In the genomic region with DNA sequence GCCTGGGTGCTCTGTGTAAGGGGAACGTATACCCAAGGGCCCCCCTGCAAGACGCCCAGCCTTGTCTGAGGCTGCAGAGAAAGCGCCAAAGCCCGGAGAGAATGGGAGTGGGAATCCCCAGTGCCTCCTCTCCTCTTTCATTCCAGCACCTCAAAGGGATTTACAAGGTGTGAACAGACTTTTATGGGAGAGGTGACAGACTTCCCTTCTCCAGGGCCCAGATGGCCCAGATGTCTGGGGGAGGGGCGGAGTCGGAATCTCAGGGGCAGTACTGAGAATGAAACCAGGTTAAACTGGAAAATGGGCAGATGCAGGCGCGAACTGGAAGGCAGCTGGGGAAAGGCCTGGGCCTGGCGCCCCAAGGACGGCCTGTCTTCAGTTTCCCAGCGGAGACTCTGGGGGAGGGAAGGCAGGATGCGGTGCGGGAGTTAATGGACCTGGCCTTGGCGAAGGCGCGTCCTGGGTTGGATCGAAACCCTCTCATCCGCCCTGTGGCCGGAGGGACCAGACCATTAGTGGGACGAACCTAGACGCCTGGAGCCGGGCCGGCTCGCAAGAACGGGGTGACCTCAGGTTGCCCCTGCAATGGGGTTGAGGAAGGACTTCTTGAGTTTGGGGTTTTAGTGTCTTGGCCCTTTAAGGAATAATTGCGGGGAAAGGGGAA, we compare ENCODE assay signal across 8 cellular contexts. TPM values are rescaled to one million over a fixed set of nuclear protein-coding genes. Genes with fewer than 3 reads are reported as not detected.
DNase-seq lines count a peak whose midpoint lies in the region; ATAC-seq, FAIRE-seq and TF ChIP-seq lines count a peak whose summit lies in the region.

No MANE protein-coding gene starts in this region.

- peak; percentile 63 for DNase-seq in activated CD8-positive, alpha-beta memory T cell treated with anti-CD3 and anti-CD28 coated beads, Interleukin-2, amount 10 ng/mL, durations not matched to agents 7 days and 5 days
- no peak for DNase-seq in activated CD8-positive, alpha-beta memory T cell treated with anti-CD3 and anti-CD28 coated beads for 24 hours
- peak; percentile 47 for DNase-seq in activated CD4-positive, alpha-beta memory T cell treated with anti-CD3 and anti-CD28 coated beads for 36 hours
- DNase-seq in fibroblast of lung (ENCODE audit: low read depth in 2 of 2) (no peak), pancreas (peak in 5 of 6 donors; percentile 53 to 86 (median 67)), AG20443 (ENCODE audit: low spot score) (no peak), HuH-7.5 (ENCODE audit: low spot score) (no peak)

- no peak for FAIRE-seq in pancreas (lab: Jason Lieb, UNC)

- peak overlapping the region; percentile 84 for H3K4me3 Mint-ChIP-seq in activated CD8-positive, alpha-beta memory T cell treated with anti-CD3 and anti-CD28 coated beads, Interleukin-2, amount 10 ng/mL, durations not matched to agents 7 days and 5 days
- peak overlapping the region; percentile 98 for H3K4me3 Mint-ChIP-seq in activated CD4-positive, alpha-beta memory T cell treated with anti-CD3 and anti-CD28 coated beads for 36 hours

- peak overlapping the region; percentile 99 for H3K27ac Mint-ChIP-seq in activated CD8-positive, alpha-beta memory T cell treated with anti-CD3 and anti-CD28 coated beads, Interleukin-2, amount 10 ng/mL, durations not matched to agents 7 days and 5 days
- peak overlapping the region; percentile 98 for H3K27ac Mint-ChIP-seq in activated CD4-positive, alpha-beta memory T cell treated with anti-CD3 and anti-CD28 coated beads for 36 hours

- H4K20me1 ChIP-seq in fibroblast of lung (ENCODE audit: control insufficient read depth, extremely low read depth, insufficient read depth, low read length) = no peaks in the 10 kb centered on the region

- POLR2A ChIA-PET in activated CD4-positive, alpha-beta memory T cell treated with anti-CD3 and anti-CD28 coated beads for 36 hours (lab: Charles Lee) = interaction anchor here (0.9 to 3.6 kb wide), 7 partner anchors 29 to 124 kb away, joined by 3 to 27 read pairs (median 5); a partner anchor contains a TSS

- H3K4me3 ChIP-seq in fibroblast of lung (replicated peaks in 1 of 4; ENCODE audit: control extremely low read depth in 1 of 4, insufficient read depth in 1 of 4, low read depth in 3 of 4, low read length in 4 of 4) (peak overlapping the region; percentile 30 to 52 (median 41)), pancreas (peak overlapping the region in 2 of 4 donors; percentile 66 to 91)

- H3K4me2 ChIP-seq in fibroblast of lung (ENCODE audit: extremely low read depth, insufficient read depth, low read length) = peak overlapping the region; percentile 92

- H3K27me3 Mint-ChIP-seq in activated CD8-positive, alpha-beta memory T cell treated with anti-CD3 and anti-CD28 coated beads, Interleukin-2, amount 10 ng/mL, durations not matched to agents 7 days and 5 days = no peaks in the 10 kb centered on the region
- H3K27me3 Mint-ChIP-seq in activated CD4-positive, alpha-beta memory T cell treated with anti-CD3 and anti-CD28 coated beads for 36 hours = no peaks in the 10 kb centered on the region

- H3K36me3 Mint-ChIP-seq in activated CD8-positive, alpha-beta memory T cell treated with anti-CD3 and anti-CD28 coated beads, Interleukin-2, amount 10 ng/mL, durations not matched to agents 7 days and 5 days = peaks cover 2% of the 10 kb centered on the region
- H3K36me3 Mint-ChIP-seq in activated CD4-positive, alpha-beta memory T cell treated with anti-CD3 and anti-CD28 coated beads for 36 hours = peaks cover 21% of the 10 kb centered on the region

- WGBS in pancreas, 2 donors = 3 to 8% methylated on average over 26 of the region's 26 CpGs

- H3K9me3 ChIP-seq in fibroblast of lung (ENCODE audit: control insufficient read depth, insufficient read depth, low read depth, low read length) (no peaks in the 10 kb centered on the region), pancreas (no peaks in the 10 kb centered on the region)

- TF ChIP-seq CTCF in fibroblast of lung (conservative IDR thresholded peaks at IDR 0.05 in 1 of 2, IDR thresholded peaks at IDR 0.05 in 1 of 2; ENCODE audit: low read depth in 1 of 2, low read length in 2 of 2) (no peak), pancreas (IDR thresholded peaks at IDR 0.05) (no peak)

- no peaks in the 10 kb centered on the region for H3K27me3 ChIP-seq in fibroblast of lung (ENCODE audit: control insufficient read depth, insufficient read depth, low read length)
- no peaks in the 10 kb centered on the region for H3K27me3 ChIP-seq in pancreas

- CTCF ChIA-PET in activated CD8-positive, alpha-beta memory T cell treated with anti-CD3 and anti-CD28 coated beads, Interleukin-2, amount 10 ng/mL, durations not matched to agents 7 days and 5 days (lab: Charles Lee) = interaction anchor here (0.6 to 5.2 kb wide), 26 partner anchors 8 to 222 kb away, joined by 3 to 127 read pairs (median 5); a partner anchor contains a TSS
- CTCF ChIA-PET in activated CD4-positive, alpha-beta memory T cell treated with anti-CD3 and anti-CD28 coated beads for 36 hours (lab: Charles Lee) = interaction anchor here (0.6 to 7.0 kb wide), 19 partner anchors 10 to 360 kb away, joined by 3 to 106 read pairs (median 5); a partner anchor contains a TSS

- H3K36me3 ChIP-seq in fibroblast of lung (ENCODE audit: control insufficient read depth, insufficient read depth, low read length) = peaks cover 5% of the 10 kb centered on the region
- H3K36me3 ChIP-seq in pancreas = no peaks in the 10 kb centered on the region

- peak overlapping the region; percentile 77 for H2AFZ ChIP-seq in fibroblast of lung (ENCODE audit: low read length)

- ATAC-seq in activated CD8-positive, alpha-beta memory T cell treated with anti-CD3 and anti-CD28 coated beads, Interleukin-2, amount 10 ng/mL, durations not matched to agents 7 days and 5 days = no peak
- ATAC-seq in pancreas (peak in 1 of 4 donors; percentile 0), GM18502 (IDR thresholded peaks at IDR 0.05; ENCODE audit: poor library complexity, unreplicated experiment) (no peak)

- H3K27ac ChIP-seq in fibroblast of lung (ENCODE audit: insufficient read depth, low read length) (peak overlapping the region; percentile 81), pancreas (peak overlapping the region; percentile 82 to 91 (median 86))

- H3K4me1 ChIP-seq in fibroblast of lung (ENCODE audit: control insufficient read depth, extremely low read depth, insufficient read depth, low read length) (peaks cover 22% of the 10 kb centered on the region), pancreas (peaks cover 12 to 27% (median 13%) of the 10 kb centered on the region in 3 donors)

- peak overlapping the region; percentile 36 for H3K9ac ChIP-seq in fibroblast of lung (ENCODE audit: insufficient read depth, low read length)

- H3K9me3 Mint-ChIP-seq in activated CD8-positive, alpha-beta memory T cell treated with anti-CD3 and anti-CD28 coated beads, Interleukin-2, amount 10 ng/mL, durations not matched to agents 7 days and 5 days (ENCODE audit: low read depth) = no peaks in the 10 kb centered on the region
- no peaks in the 10 kb centered on the region for H3K9me3 Mint-ChIP-seq in activated CD4-positive, alpha-beta memory T cell treated with anti-CD3 and anti-CD28 coated beads for 36 hours

- peaks cover 36% of the 10 kb centered on the region for H3K4me1 Mint-ChIP-seq in activated CD8-positive, alpha-beta memory T cell treated with anti-CD3 and anti-CD28 coated beads, Interleukin-2, amount 10 ng/mL, durations not matched to agents 7 days and 5 days
- peaks cover 37% of the 10 kb centered on the region for H3K4me1 Mint-ChIP-seq in activated CD4-positive, alpha-beta memory T cell treated with anti-CD3 and anti-CD28 coated beads for 36 hours (ENCODE audit: low read depth)

- H3K79me2 ChIP-seq in fibroblast of lung (ENCODE audit: control insufficient read depth, insufficient read depth, low read length) = peaks cover 7% of the 10 kb centered on the region

- intact Hi-C loops in activated CD4-positive, alpha-beta memory T cell treated with anti-CD3 and anti-CD28 coated beads for 36 hours (cut with micrococcal nuclease) = loop anchor here (1.0 to 10.0 kb wide), 4 partner anchors 122 to 364 kb away; a partner anchor contains a TSS
- intact Hi-C loops in pancreas (cut with DNase I) = loop anchor here in 1 of 3 donors (5.0 kb wide), 1 partner anchor 123 kb away; no protein-coding TSS in a partner anchor

RNA-seq across cellular contexts. Expression of a gene that starts 0.6 kb away (rescaled TPM):
- 10 to 100 TPM; 13.7 to 22.2 TPM for total RNA-seq in activated CD8-positive, alpha-beta memory T cell treated with anti-CD3 and anti-CD28 coated beads, Interleukin-2, amount 10 ng/mL, durations not matched to agents 7 days and 5 days
- 10 to 100 TPM; 55.9 to 56.2 TPM for total RNA-seq in activated CD4-positive, alpha-beta memory T cell treated with anti-CD3 and anti-CD28 coated beads for 36 hours
- 35.3 and 37.5 TPM in 2 replicates for total RNA-seq in fibroblast of lung
- polyA plus RNA-seq in fibroblast of lung = 32.3 and 33.5 TPM in 2 replicates
- polyA plus RNA-seq in fibroblast of lung (2012) = 46.4 and 47.2 TPM in 2 replicates
- 12.4 and 13.6 TPM in 2 replicates for polyA minus RNA-seq in fibroblast of lung (ENCODE audit: low replicate concordance)
- total RNA-seq in pancreas = 10 to 100 TPM; 16.4 to 36.8 (median 21.9) TPM
- 100 to 1,000 TPM in 1 of 2 donors, 10 to 100 TPM in 1; 92.1 to 102 TPM for polyA plus RNA-seq in pancreas

RNA-seq across cellular contexts. Expression of a gene that starts 1.5 kb away (rescaled TPM):
- 100 to 1,000 TPM in 1 of 2 experiments, 10 to 100 TPM in 1; 77.2 to 100 TPM for total RNA-seq in activated CD8-positive, alpha-beta memory T cell treated with anti-CD3 and anti-CD28 coated beads, Interleukin-2, amount 10 ng/mL, durations not matched to agents 7 days and 5 days
- 10 to 100 TPM; 72.1 to 75.4 TPM for total RNA-seq in activated CD4-positive, alpha-beta memory T cell treated with anti-CD3 and anti-CD28 coated beads for 36 hours
- total RNA-seq in fibroblast of lung = 33.9 and 57.0 TPM in 2 replicates
- polyA plus RNA-seq in fibroblast of lung = 28.4 and 37.2 TPM in 2 replicates
- polyA plus RNA-seq in fibroblast of lung (2012) = 31.1 and 38.2 TPM in 2 replicates
- 40.9 and 233 TPM in 2 replicates for polyA minus RNA-seq in fibroblast of lung (ENCODE audit: low replicate concordance)
- 10 to 100 TPM; 46.1 to 62.6 (median 52.0) TPM for total RNA-seq in pancreas
- 100 to 1,000 TPM; 108 to 154 TPM for polyA plus RNA-seq in pancreas

RNA-seq across cellular contexts. Expression of a gene that starts 18.4 kb away (rescaled TPM):
- total RNA-seq in activated CD8-positive, alpha-beta memory T cell treated with anti-CD3 and anti-CD28 coated beads, Interleukin-2, amount 10 ng/mL, durations not matched to agents 7 days and 5 days = 1 to 10 TPM in 1 of 2 experiments, under 1 TPM in 1; 0.67 to 1.0 TPM
- 1 to 10 TPM; 1.2 to 2.4 TPM for total RNA-seq in activated CD4-positive, alpha-beta memory T cell treated with anti-CD3 and anti-CD28 coated beads for 36 hours
- 1.2 and 27.0 TPM in 2 replicates for total RNA-seq in fibroblast of lung
- polyA plus RNA-seq in fibroblast of lung = 1.2 and 2.5 TPM in 2 replicates
- 2.6 and 2.8 TPM in 2 replicates for polyA plus RNA-seq in fibroblast of lung (2012)
- 15.2 and 19.5 TPM in 2 replicates for polyA minus RNA-seq in fibroblast of lung (ENCODE audit: low replicate concordance)
- total RNA-seq in pancreas = 1,000 to 10,000 TPM in 2 of 6 donors, 100 to 1,000 TPM in 3, 10 to 100 TPM in 1; 67.7 to 3,753 (median 558) TPM
- 1,000 to 10,000 TPM in 1 of 2 donors, 100 to 1,000 TPM in 1; 447 to 1,383 TPM for polyA plus RNA-seq in pancreas

RNA-seq across cellular contexts. Expression of a gene that starts 28.4 kb away (rescaled TPM):
- total RNA-seq in activated CD8-positive, alpha-beta memory T cell treated with anti-CD3 and anti-CD28 coated beads, Interleukin-2, amount 10 ng/mL, durations not matched to agents 7 days and 5 days = 10 to 100 TPM; 13.8 to 22.3 TPM
- 10 to 100 TPM; 17.1 to 18.2 TPM for total RNA-seq in activated CD4-positive, alpha-beta memory T cell treated with anti-CD3 and anti-CD28 coated beads for 36 hours
- total RNA-seq in fibroblast of lung (not detected in 2 replicates), pancreas (10 to 100 TPM; 10.1 to 19.6 (median 13.5) TPM)
- polyA plus RNA-seq in fibroblast of lung (not detected in 2 replicates), pancreas (10 to 100 TPM; 31.9 to 33.0 TPM)
- polyA plus RNA-seq in fibroblast of lung (2012) = 0.21 and 0.29 TPM in 2 replicates
- polyA minus RNA-seq in fibroblast of lung (ENCODE audit: low replicate concordance) = not detected in 2 replicates

RNA-seq across cellular contexts. Expression of a gene that starts 33.6 kb away (rescaled TPM):
- 100 to 1,000 TPM in 1 of 2 experiments, 10 to 100 TPM in 1; 98.5 to 114 TPM for total RNA-seq in activated CD8-positive, alpha-beta memory T cell treated with anti-CD3 and anti-CD28 coated beads, Interleukin-2, amount 10 ng/mL, durations not matched to agents 7 days and 5 days
- 10 to 100 TPM; 77.9 to 84.5 TPM for total RNA-seq in activated CD4-positive, alpha-beta memory T cell treated with anti-CD3 and anti-CD28 coated beads for 36 hours
- total RNA-seq in fibroblast of lung (not detected in 2 replicates), pancreas (1 to 10 TPM in 3 of 6 donors, under 1 TPM in 3; 0.23 to 7.3 (median 1.7) TPM)
- polyA plus RNA-seq in fibroblast of lung (0.02 TPM in 1 of 2 replicates, not detected in the other), pancreas (1 to 10 TPM; 1.0 to 1.4 TPM)
- polyA plus RNA-seq in fibroblast of lung (2012) = not detected in 2 replicates
- not detected in 2 replicates for polyA minus RNA-seq in fibroblast of lung (ENCODE audit: low replicate concordance)

Comparison
In these comparisons a context has a peak if more than half of its experiments do, and no peak if none do; other contexts are left out.
1. DNase-seq: peak in activated CD8-positive, alpha-beta memory T cell treated with anti-CD3 and anti-CD28 coated beads, Interleukin-2, amount 10 ng/mL, durations not matched to agents 7 days and 5 days (single experiment), activated CD4-positive, alpha-beta memory T cell treated with anti-CD3 and anti-CD28 coated beads for 36 hours (single experiment) and pancreas (5 of 6); none in activated CD8-positive, alpha-beta memory T cell treated with anti-CD3 and anti-CD28 coated beads for 24 hours (single experiment), fibroblast of lung (0 of 2), AG20443 (single experiment) and HuH-7.5 (single experiment).